20 cellular contexts compared by ENCODE assay signal in the genomic region with DNA sequence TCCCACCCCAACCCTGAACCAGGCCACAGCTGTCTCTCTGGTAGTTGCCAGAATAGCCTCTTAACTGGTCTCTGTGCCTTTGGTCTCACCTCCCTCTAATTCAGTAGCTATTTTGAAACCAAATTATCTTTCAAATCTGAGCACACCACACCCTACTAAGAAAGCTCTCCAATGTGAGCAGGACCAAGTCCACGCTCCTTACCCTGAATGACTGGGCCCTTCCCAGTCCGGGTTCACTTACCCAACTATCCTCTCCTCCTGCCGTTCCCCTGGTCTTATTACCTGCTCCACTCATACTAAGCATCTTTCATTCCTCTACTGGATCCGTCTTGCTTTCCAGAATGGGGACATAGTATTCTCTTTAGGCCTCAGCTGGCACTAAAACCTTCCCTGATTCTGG. TPM values are rescaled to one million over a fixed set of nuclear protein-coding genes. Genes with fewer than 3 reads are reported as not detected.
DNase-seq lines count a peak whose midpoint lies in the region; ATAC-seq and TF ChIP-seq lines count a peak whose summit lies in the region.
"Had no signal": no experiment of that assay in that cellular context is flagged by ENCODE, and none has a peak within 500 bp of the region (broad histone marks: within the 10 kb centered on the region; RNA-seq: fewer than 3 reads in every experiment).

No MANE protein-coding gene starts in this region.

- H3K4me3 Mint-ChIP-seq in CD14-positive monocyte, result no peak overlapping the region
- no peak overlapping the region for H3K4me3 Mint-ChIP-seq in central memory CD8-positive, alpha-beta T cell

- no peaks in the 10 kb centered on the region for H3K9me3 ChIP-seq in gastrocnemius medialis
- H3K9me3 ChIP-seq: SK-N-SH had no signal

- peaks cover under 1% of the 10 kb centered on the region in 2 donors for H3K36me3 Mint-ChIP-seq in CD14-positive monocyte
- H3K36me3 Mint-ChIP-seq in central memory CD8-positive, alpha-beta T cell (ENCODE audit: insufficient read depth), result peaks cover 4% of the 10 kb centered on the region

- no peaks in the 10 kb centered on the region for H3K36me3 ChIP-seq in gastrocnemius medialis

- H3K27ac ChIP-seq in C4-2B (peak overlapping the region; percentile 27; the same call in 1 of the 2 replicates), gastrocnemius medialis (peak overlapping the region; percentile 57 to 82 (median 72))

- H3K4me3 ChIP-seq in gastrocnemius medialis, result no peak overlapping the region
- H3K4me3 ChIP-seq: GM12878 had no signal

- H3K27me3 Mint-ChIP-seq in CD14-positive monocyte (ENCODE audit: low read depth in 3 of 3), result peaks cover 0 to 3% (median 0%) of the 10 kb centered on the region in 3 donors
- no peaks in the 10 kb centered on the region for H3K27me3 Mint-ChIP-seq in central memory CD8-positive, alpha-beta T cell

- no peak for TF ChIP-seq POLR2A in gastrocnemius medialis (IDR thresholded peaks at IDR 0.05)

- DNase-seq in CD14-positive monocyte (ENCODE audit: low spot score), result no peak
- no peak for DNase-seq in central memory CD8-positive, alpha-beta T cell (ENCODE audit: low spot score in 2 of 2)
- DNase-seq in gastrocnemius medialis, result no peak
- no peak for DNase-seq in NCI-H1694 treated with DMSO at 0.1 percent for 48 hours (lab: John Stamatoyannopoulos, UW)
- DNase-seq in occipital lobe (lab: John Stamatoyannopoulos, UW), result no peak
- DNase-seq in activated CD8-positive, alpha-beta memory T cell treated with anti-CD3 and anti-CD28 coated beads, Interleukin-2, amount 50 U/mL, for 4 hours, result no peak
- DNase-seq: ACHN, C1 segment of cervical spinal cord, Calu3, GOT3, NCI-H1092 treated with DMSO at 0.1 percent for 48 hours, NCI-H146, NCI-H2081, NCI-H446 treated with DMSO at 0.1 percent for 48 hours, OCI-M1, SHP77 treated with DMSO at 0.1 percent for 48 hours, SK-N-SH had no signal

- in situ Hi-C loops in gastrocnemius medialis (cut with MboI; ENCODE audit: low sequenced_read_pairs in 4 of 4), result loop anchor here in 2 of 4 donors (25.0 kb wide), 1 partner anchor 118 kb away; no protein-coding TSS in a partner anchor

- peak overlapping the region in 5 of 7 donors; percentile 32 to 81 (median 56) for H3K27ac Mint-ChIP-seq in CD14-positive monocyte
- peak overlapping the region; percentile 11 for H3K27ac Mint-ChIP-seq in central memory CD8-positive, alpha-beta T cell (ENCODE audit: low read depth)

- ATAC-seq in central memory CD8-positive, alpha-beta T cell (replicated peaks; ENCODE audit: extremely low read depth, poor library complexity, severe bottlenecking), result no peak
- ATAC-seq in gastrocnemius medialis, result no peak
- ATAC-seq: GM12878, HCT116 had no signal

- H3K4me1 ChIP-seq in gastrocnemius medialis, result peaks cover 49 to 58% of the 10 kb centered on the region in 2 donors

- H3K27me3 ChIP-seq in gastrocnemius medialis, result no peaks in the 10 kb centered on the region

- H3K9me3 Mint-ChIP-seq in CD14-positive monocyte, result peaks cover 0 to 3% (median 0%) of the 10 kb centered on the region in 7 donors
- H3K9me3 Mint-ChIP-seq in central memory CD8-positive, alpha-beta T cell, result no peaks in the 10 kb centered on the region

- TF ChIP-seq CTCF in C4-2B (conservative IDR thresholded peaks at IDR 0.05) (no peak), CD14-positive monocyte (IDR thresholded peaks at IDR 0.05) (no peak), gastrocnemius medialis (IDR thresholded peaks at IDR 0.05 in 4 of 5, conservative IDR thresholded peaks at IDR 0.05 in 1 of 5) (no peak)

- peaks cover 30% of the 10 kb centered on the region for H3K4me1 Mint-ChIP-seq in CD14-positive monocyte
- peaks cover 55% of the 10 kb centered on the region for H3K4me1 Mint-ChIP-seq in central memory CD8-positive, alpha-beta T cell

- intact Hi-C loops in CD14-positive monocyte (cut with micrococcal nuclease), result no loop called here
- intact Hi-C loops in gastrocnemius medialis (cut with DNase I; ENCODE audit: low total_unique reads), result no loop called here

RNA-seq across cellular contexts. Expression of gene ANKH, which starts 16.8 kb away (rescaled TPM):
- 1 to 10 TPM; 2.4 to 3.1 TPM for polyA plus RNA-seq in CD14-positive monocyte
- total RNA-seq in gastrocnemius medialis, result 10 to 100 TPM; 33.5 to 52.1 (median 36.0) TPM
- total RNA-seq in occipital lobe, result 174 TPM
